10 cellular contexts compared by ENCODE assay signal in genomic region chr11:64848779-64849599, GRCh38. TPM values are rescaled to one million over a fixed set of nuclear protein-coding genes. Genes with fewer than 3 reads are reported as not detected.
A peak's percentile ranks its signal among the peaks of the same experiment; 100 is the strongest.
DNase-seq lines count a peak whose midpoint lies in the region; ATAC-seq and TF ChIP-seq lines count a peak whose summit lies in the region.
"Had no signal": no experiment of that assay in that cellular context is flagged by ENCODE, and none has a peak within 500 bp of the region (broad histone marks: within the 10 kb centered on the region; RNA-seq: fewer than 3 reads in every experiment).

No MANE protein-coding gene starts in this region.

- H3K4me1 Mint-ChIP-seq in type B pancreatic cell (ENCODE audit: unreplicated experiment) = peaks cover 8% of the 10 kb centered on the region

- intact Hi-C loops in left ventricle myocardium inferior (cut with micrococcal nuclease) = no loop called here
- intact Hi-C loops in cardiac septum (cut with DNase I) = loop anchor here (2.0 to 10.0 kb wide), 3 partner anchors 163 to 270 kb away; partner anchors contain the start of gene ARL2
- intact Hi-C loops in PC-3 (cut with micrococcal nuclease) = loop anchor here (5.0 kb wide), 1 partner anchor 158 kb away; no protein-coding TSS in a partner anchor

- H4K20me1 ChIP-seq in PC-3 (ENCODE audit: low read length) (no peaks in the 10 kb centered on the region), hepatocyte (ENCODE audit: insufficient read depth, poor library complexity, severe bottlenecking) (no peaks in the 10 kb centered on the region)

- H3K9me3 Mint-ChIP-seq in type B pancreatic cell = no peaks in the 10 kb centered on the region

- CTCF ChIA-PET in PC-3 (lab: Charles Lee) = interaction anchor here (0.6 to 3.6 kb wide), 12 partner anchors 9 to 173 kb away, joined by 3 to 20 read pairs (median 4); partner anchors contain the start of genes ARL2, BATF2 and EHD1

- H3K4me1 ChIP-seq in left ventricle myocardium inferior (peaks cover 82% of the 10 kb centered on the region), PC-3 (ENCODE audit: insufficient read depth, low read length) (peaks cover 30% of the 10 kb centered on the region), hepatocyte (ENCODE audit: insufficient read depth) (peaks cover 7% of the 10 kb centered on the region)

- peaks cover 5% of the 10 kb centered on the region for H3K27me3 Mint-ChIP-seq in type B pancreatic cell

- H3K9me2 ChIP-seq in PC-3 (replicated peaks; ENCODE audit: low read length) = no peaks in the 10 kb centered on the region
- no peaks in the 10 kb centered on the region for H3K9me2 ChIP-seq in hepatocyte (replicated peaks; ENCODE audit: insufficient read depth)

- H3K9me3 ChIP-seq in left ventricle myocardium inferior (replicated peaks) (no peaks in the 10 kb centered on the region), PC-3 (ENCODE audit: low read length) (no peaks in the 10 kb centered on the region), hepatocyte (ENCODE audit: low read depth) (no peaks in the 10 kb centered on the region)
- H3K9me3 ChIP-seq: psoas muscle, suprapubic skin had no signal

- 83% methylated on average over 15 of the region's 16 CpGs for WGBS in hepatocyte (ENCODE audit: low lambda C conversion rate, missing lambda C conversion rate)

- DNase-seq in left ventricle myocardium inferior = no peak
- DNase-seq in cardiac septum (ENCODE audit: low spot score) = no peak
- DNase-seq in PC-3 = peak; percentile 66
- DNase-seq in hepatocyte (ENCODE audit: low spot score) = peak; percentile 46
- DNase-seq in type B pancreatic cell (ENCODE audit: extremely low spot score, unreplicated experiment) = no peak
- no peak for DNase-seq in foreskin melanocyte
- no peak for DNase-seq in hippocampal formation (lab: John Stamatoyannopoulos, UW)

- POLR2A ChIA-PET in PC-3 (lab: Charles Lee; ENCODE audit: unreplicated experiment) = interaction anchor here (0.5 kb wide), 1 partner anchor 18 kb away, joined by 7 read pairs; no protein-coding TSS in a partner anchor

- peaks cover 16% of the 10 kb centered on the region for H3K79me2 ChIP-seq in PC-3 (ENCODE audit: low read length)
- H3K79me2 ChIP-seq in hepatocyte = peaks cover under 1% of the 10 kb centered on the region

- H3K4me2 ChIP-seq in PC-3 (ENCODE audit: low read length) = no peak overlapping the region
- no peak overlapping the region for H3K4me2 ChIP-seq in hepatocyte

- H3K27ac Mint-ChIP-seq in type B pancreatic cell = peak overlapping the region; percentile 23

- TF ChIP-seq CTCF in left ventricle myocardium inferior (IDR thresholded peaks at IDR 0.05; ENCODE audit: borderline replicate concordance) (no peak), PC-3 (conservative IDR thresholded peaks at IDR 0.05; ENCODE audit: low read depth, low read length) (peak; percentile 57), hepatocyte (IDR thresholded peaks at IDR 0.05; ENCODE audit: poor library complexity) (no peak), type B pancreatic cell (conservative IDR thresholded peaks at IDR 0.05) (no peak)

- peak; percentile 5 for ATAC-seq in PC-3
- no peak for ATAC-seq in GM21367 (IDR thresholded peaks at IDR 0.05; ENCODE audit: unreplicated experiment)

- no peaks in the 10 kb centered on the region for H3F3A ChIP-seq in PC-3 (ENCODE audit: low read length, unreplicated experiment)

- H3K4me3 Mint-ChIP-seq in type B pancreatic cell = no peak overlapping the region

- no peaks in the 10 kb centered on the region for H3K36me3 Mint-ChIP-seq in type B pancreatic cell

- no TSS peak for BruUV-seq in PC-3 (replicated peaks; lab: Mats Ljungman, UMichigan)

- H3K27me3 ChIP-seq in left ventricle myocardium inferior (ENCODE audit: low read depth) (no peaks in the 10 kb centered on the region), PC-3 (ENCODE audit: low read length) (no peaks in the 10 kb centered on the region), hepatocyte (no peaks in the 10 kb centered on the region)
- H3K27me3 ChIP-seq: suprapubic skin had no signal

- no peak overlapping the region for H3K4me3 ChIP-seq in left ventricle myocardium inferior
- no peak overlapping the region for H3K4me3 ChIP-seq in PC-3 (ENCODE audit: low read length)
- H3K4me3 ChIP-seq in hepatocyte = no peak overlapping the region
- H3K4me3 ChIP-seq: psoas muscle, suprapubic skin had no signal

- H3K27ac ChIP-seq in left ventricle myocardium inferior (replicated peaks) (peak overlapping the region; percentile 93), PC-3 (ENCODE audit: low read length) (0 out of 2 replicates have a peak overlapping the region, but pooled peaks have one; percentile 1), hepatocyte (peak overlapping the region; percentile 63)

- H3K9ac ChIP-seq in PC-3 (ENCODE audit: low read length) = no peak overlapping the region

- no peak overlapping the region for H2AFZ ChIP-seq in PC-3 (ENCODE audit: low read length)
- H2AFZ ChIP-seq in hepatocyte = no peak overlapping the region

- H3K36me3 ChIP-seq in left ventricle myocardium inferior (peaks cover 12% of the 10 kb centered on the region), PC-3 (ENCODE audit: low read depth, low read length) (peaks cover 16% of the 10 kb centered on the region), hepatocyte (replicated peaks; ENCODE audit: insufficient read depth, low read depth) (no peaks in the 10 kb centered on the region)

RNA-seq across cellular contexts. Expression of gene CDC42BPG, which starts 4.5 kb away (rescaled TPM):
- total RNA-seq in left ventricle myocardium inferior (1.1 TPM), cardiac septum (1.2 TPM), PC-3 (2014; rRNA removed) (14.5 and 30.5 TPM in 2 replicates), hepatocyte (6.5 and 8.4 TPM in 2 replicates), type B pancreatic cell (ENCODE audit: low replicate concordance) (20.1 and 47.7 TPM in 2 replicates)
- polyA plus RNA-seq in hepatocyte = 3.1 and 5.5 TPM in 2 replicates

RNA-seq across cellular contexts. Expression of gene EHD1, which starts 29.4 kb away (rescaled TPM):
- total RNA-seq in left ventricle myocardium inferior (40.3 TPM), cardiac septum (50.9 TPM), PC-3 (2014; rRNA removed) (340 and 370 TPM in 2 replicates), hepatocyte (44.8 and 52.4 TPM in 2 replicates), type B pancreatic cell (ENCODE audit: low replicate concordance) (86.6 and 121 TPM in 2 replicates)
- polyA plus RNA-seq in hepatocyte = 66.6 and 69.5 TPM in 2 replicates

RNA-seq across cellular contexts. Expression of gene MEN1, which starts 38.6 kb away (rescaled TPM):
- total RNA-seq in left ventricle myocardium inferior = 8.7 TPM
- 8.6 TPM for total RNA-seq in cardiac septum
- total RNA-seq in PC-3 (2014; rRNA removed) = 46.1 and 54.1 TPM in 2 replicates
- 14.1 and 18.6 TPM in 2 replicates for total RNA-seq in hepatocyte
- 49.1 and 49.9 TPM in 2 replicates for polyA plus RNA-seq in hepatocyte
- 35.5 and 50.6 TPM in 2 replicates for total RNA-seq in type B pancreatic cell (ENCODE audit: low replicate concordance)

RNA-seq across cellular contexts. Expression of gene MAP4K2, which starts 46.0 kb away (rescaled TPM):
- total RNA-seq in left ventricle myocardium inferior = 7.5 TPM
- total RNA-seq in cardiac septum = 6.7 TPM
- total RNA-seq in PC-3 (2014; rRNA removed) = 55.6 and 57.0 TPM in 2 replicates
- total RNA-seq in hepatocyte = 7.8 and 23.5 TPM in 2 replicates
- polyA plus RNA-seq in hepatocyte = 9.0 and 13.2 TPM in 2 replicates
- 8.6 and 20.2 TPM in 2 replicates for total RNA-seq in type B pancreatic cell (ENCODE audit: low replicate concordance)

Comparison
In these comparisons a context has a peak if more than half of its experiments do, and no peak if none do; other contexts are left out.
1. DNase-seq: peak in PC-3 (single experiment) and hepatocyte (single experiment); none in left ventricle myocardium inferior (single experiment), cardiac septum (single experiment), type B pancreatic cell (single experiment), foreskin melanocyte (single experiment) and hippocampal formation (0 of 2).
2. H3K27ac ChIP-seq: peak in every context shown above with its lines; median percentile 93 in left ventricle myocardium inferior; 63 in hepatocyte; 1 in PC-3.